In the genomic region with DNA sequence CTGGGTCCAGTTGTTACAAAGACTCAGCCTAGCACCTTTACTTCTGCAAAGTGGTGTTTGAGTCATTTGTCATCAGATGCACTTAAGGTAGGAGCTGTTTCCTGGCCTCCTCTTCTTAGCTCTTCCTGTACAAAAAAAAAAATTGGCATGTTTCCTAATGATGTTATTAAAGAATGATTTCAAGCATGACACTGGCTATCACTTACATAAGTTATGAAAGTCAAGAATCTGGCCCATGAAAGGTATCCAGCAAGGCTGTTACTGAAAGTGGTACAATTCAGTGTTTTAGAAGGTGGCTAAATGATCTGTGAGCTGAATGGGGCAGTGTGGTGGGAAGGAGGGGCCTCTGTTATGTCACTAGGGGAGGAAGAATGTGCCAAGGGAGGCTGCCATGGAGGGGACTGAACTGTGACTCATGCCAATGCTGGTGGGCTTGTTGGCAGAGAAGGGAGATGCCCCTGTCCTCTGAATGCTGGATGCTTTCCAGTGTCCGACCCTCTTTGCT, we compare ENCODE assay signal across 10 cellular contexts.
DNase-seq lines count a peak whose midpoint lies in the region; ATAC-seq, FAIRE-seq and TF ChIP-seq lines count a peak whose summit lies in the region.
"Had no signal": no experiment of that assay in that cellular context is flagged by ENCODE, and none has a peak within 500 bp of the region (broad histone marks: within the 10 kb centered on the region; RNA-seq: fewer than 3 reads in every experiment).

No MANE protein-coding gene starts in this region.

- intact Hi-C loops in K562 (cut with micrococcal nuclease) = no loop called here
- intact Hi-C loops in tibial artery (cut with DNase I; ENCODE audit: low total_unique reads) = loop anchor here (2.0 kb wide), 1 partner anchor 101 kb away; no protein-coding TSS in a partner anchor

- H2AFZ ChIP-seq in K562 (ENCODE audit: low read depth, low read length) = peak overlapping the region; percentile 25; the same call in 1 of the 2 replicates

- no peaks in the 10 kb centered on the region for H3K9me3 ChIP-seq in K562 (replicated peaks; ENCODE audit: control insufficient read depth, insufficient read depth, low read depth, low read length)
- H3K9me3 ChIP-seq in tibial artery = no peaks in the 10 kb centered on the region
- H3K9me3 ChIP-seq: ovary had no signal

- H3K9ac ChIP-seq in K562 (ENCODE audit: insufficient read depth in 1 of 2, low read depth in 2 of 2, low read length in 2 of 2) = no peak overlapping the region

- H3K36me3 ChIP-seq in K562 (ENCODE audit: control insufficient read depth, insufficient read depth, low read length) = no peaks in the 10 kb centered on the region
- no peaks in the 10 kb centered on the region for H3K36me3 ChIP-seq in kidney epithelial cell (ENCODE audit: control insufficient read depth, insufficient read depth, low read length)
- H3K36me3 ChIP-seq in tibial artery = no peaks in the 10 kb centered on the region
- H3K36me3 ChIP-seq: ovary had no signal

- CTCF ChIA-PET in K562 (lab: Yijun Ruan, JAX; ENCODE audit: low intra/inter-chr PET ratio) = no interaction called here

- ATAC-seq in K562 = no peak
- no peak for ATAC-seq in HG03378 (IDR thresholded peaks at IDR 0.05; ENCODE audit: unreplicated experiment)
- ATAC-seq in HG02981 (IDR thresholded peaks at IDR 0.05; ENCODE audit: unreplicated experiment) = no peak
- no peak for ATAC-seq in HG02571 (IDR thresholded peaks at IDR 0.05; ENCODE audit: unreplicated experiment)

- DNase-seq in NCI-H2107 treated with DMSO at 0.1 percent for 48 hours (lab: John Stamatoyannopoulos, UW; ENCODE audit: unreplicated experiment) (peak; percentile 18), NCI-H2107 (lab: John Stamatoyannopoulos, UW) (no peak), K562 (ENCODE audit: extremely low read depth in 1 of 4, low spot score in 3 of 4) (no peak), kidney epithelial cell (ENCODE audit: low read depth) (peak; percentile 2), tibial artery (peak; percentile 30 to 66)
- DNase-seq: ACHN had no signal

- POLR2A ChIA-PET in K562 (lab: Yijun Ruan, JAX) = interaction anchor here (1.0 to 1.8 kb wide), 2 partner anchors 10 to 11 kb away, joined by 5 to 7 read pairs; no protein-coding TSS in a partner anchor

- no peaks in the 10 kb centered on the region for H3K79me2 ChIP-seq in K562 (ENCODE audit: control insufficient read depth, insufficient read depth, low read length)

- 17% methylated on average over 1 of the region's 1 CpG for WGBS in K562 (ENCODE audit: insufficient coverage, low coverage, missing lambda C conversion rate)

- H3K9me1 ChIP-seq in K562 (ENCODE audit: control insufficient read depth, insufficient read depth, low read length) = no peaks in the 10 kb centered on the region

- FAIRE-seq in K562 (lab: Jason Lieb, UNC) = no peak

- H3K27ac ChIP-seq in K562 (ENCODE audit: extremely low read depth, low read depth, low read length) (no peak overlapping the region), tibial artery (peak overlapping the region; percentile 85 to 91)
- H3K27ac ChIP-seq: ovary had no signal

- TF ChIP-seq RAD21 in K562 (CRISPR knock-in tag; conservative IDR thresholded peaks at IDR 0.05 in 1 of 2, IDR thresholded peaks at IDR 0.05 in 1 of 2) = no peak

- H3K4me3 ChIP-seq in K562 (no peak overlapping the region), kidney epithelial cell (ENCODE audit: low read depth, low read length) (no peak overlapping the region), tibial artery (no peak overlapping the region)
- H3K4me3 ChIP-seq: ovary had no signal

- no peak for TF ChIP-seq EP300 in K562 (IDR thresholded peaks at IDR 0.05; ENCODE audit: low read length)

- peaks cover 2 to 3% of the 10 kb centered on the region in 2 experiments; a peak in 3 of 5 replicates for H3K27me3 ChIP-seq in K562 (ENCODE audit: control insufficient read depth in 2 of 2, insufficient read depth in 2 of 2, low read length in 2 of 2)
- H3K27me3 ChIP-seq in kidney epithelial cell (ENCODE audit: control insufficient read depth, insufficient read depth, low read length) = no peaks in the 10 kb centered on the region
- H3K27me3 ChIP-seq in tibial artery = no peaks in the 10 kb centered on the region
- H3K27me3 ChIP-seq: ovary had no signal

- no peak for TF ChIP-seq CTCF in K562 (IDR thresholded peaks at IDR 0.05 in 2 of 3, conservative IDR thresholded peaks at IDR 0.05 in 1 of 3; ENCODE audit: insufficient read depth in 2 of 3, low read depth in 1 of 3, low read length in 3 of 3)
- no peak for TF ChIP-seq CTCF in kidney epithelial cell (IDR thresholded peaks at IDR 0.05; ENCODE audit: insufficient read depth, low read length, poor library complexity, severe bottlenecking)
- TF ChIP-seq CTCF in tibial artery (IDR thresholded peaks at IDR 0.05) = no peak

- no peak for TF ChIP-seq POLR2A in K562 (conservative IDR thresholded peaks at IDR 0.05)

- no peaks in the 10 kb centered on the region for H4K20me1 ChIP-seq in K562 (replicated peaks; ENCODE audit: control insufficient read depth, insufficient read depth, low read length)

- H3K4me1 ChIP-seq in K562 (replicated peaks in 1 of 2; ENCODE audit: control insufficient read depth in 2 of 2, insufficient read depth in 2 of 2, low read length in 2 of 2) (peaks cover 0 to 13% of the 10 kb centered on the region in 2 experiments; a peak in 4 of 5 replicates), tibial artery (peaks cover 0 to 34% (median 17%) of the 10 kb centered on the region in 4 donors)

- no peak overlapping the region for H3K4me2 ChIP-seq in K562 (ENCODE audit: insufficient read depth, low read length)

- in situ Hi-C loops in K562 (cut with MboI) = no loop called here

- BruUV-seq in K562 (replicated peaks; lab: Mats Ljungman, UMichigan) = no TSS peak

TF ChIP-seq in K562, 482 proteins besides CTCF, POLR2A, EP300 and RAD21:
- no peak for TF ChIP-seq SIN3A (IDR thresholded peaks at IDR 0.05; ENCODE audit: borderline replicate concordance in 2 of 2, control insufficient read depth in 1 of 2, low read depth in 2 of 2, low read length in 2 of 2)
- TF ChIP-seq NR2C2 (CRISPR knock-in tag; IDR thresholded peaks at IDR 0.05) = no peak
- 0 out of 2 replicates have a peak, but pooled peaks have one; percentile 10 for TF ChIP-seq NR2C2 (tag; IDR thresholded peaks at IDR 0.05)
- TF ChIP-seq MAX (CRISPR knock-in tag; IDR thresholded peaks at IDR 0.05) = no peak
- no peak for TF ChIP-seq REST (CRISPR knock-in tag; IDR thresholded peaks at IDR 0.05; ENCODE audit: low read depth)

Comparison
In these comparisons a context has a peak if more than half of its experiments do, and no peak if none do; other contexts are left out.
1. DNase-seq: peak in NCI-H2107 treated with DMSO at 0.1 percent for 48 hours (single experiment), kidney epithelial cell (single experiment) and tibial artery (2 of 2); none in NCI-H2107 (single experiment) and K562 (0 of 4).